Comparison of ENCODE assay signal across 11 cellular contexts in genomic region chr17:73293480-73293911, GRCh38. TPM values are rescaled to one million over a fixed set of nuclear protein-coding genes. Genes with fewer than 3 reads are reported as not detected.
DNase-seq lines count a peak whose midpoint lies in the region; ATAC-seq and TF ChIP-seq lines count a peak whose summit lies in the region.
"Had no signal": no experiment of that assay in that cellular context is flagged by ENCODE, and none has a peak within 500 bp of the region (broad histone marks: within the 10 kb centered on the region; RNA-seq: fewer than 3 reads in every experiment).

No MANE protein-coding gene starts in this region.

- H3K9ac ChIP-seq in adipocyte (ENCODE audit: low read length): peak overlapping the region; percentile 70

- ATAC-seq in Right ventricle myocardium superior (ENCODE audit: poor library complexity): peak; percentile 54
- ATAC-seq in GM21529 (IDR thresholded peaks at IDR 0.05; ENCODE audit: unreplicated experiment): no peak

- no peak for TF ChIP-seq CTCF in prostate gland (IDR thresholded peaks at IDR 0.05)

- H3K4me1 ChIP-seq in adipocyte (ENCODE audit: control insufficient read depth, insufficient read depth, low read length) (peaks cover 60% of the 10 kb centered on the region), prostate gland (replicated peaks) (peaks cover 44% of the 10 kb centered on the region)

- H3K36me3 ChIP-seq in adipocyte (ENCODE audit: control insufficient read depth, insufficient read depth, low read length, severe bottlenecking) (peaks cover 2% of the 10 kb centered on the region), prostate gland (no peaks in the 10 kb centered on the region)

- intact Hi-C loops in Right ventricle myocardium superior (cut with DNase I): loop anchor here (2.0 kb wide), 1 partner anchor 17 kb away; no protein-coding TSS in a partner anchor
- intact Hi-C loops in prostate gland (cut with DNase I): loop anchor here (2.0 kb wide), 1 partner anchor 15 kb away; no protein-coding TSS in a partner anchor

- H3K27me3 ChIP-seq in adipocyte (replicated peaks; ENCODE audit: control insufficient read depth, insufficient read depth, low read length) (no peaks in the 10 kb centered on the region), prostate gland (replicated peaks; ENCODE audit: insufficient read depth) (no peaks in the 10 kb centered on the region)

- peak; percentile 41 for TF ChIP-seq POLR2A in prostate gland (IDR thresholded peaks at IDR 0.05)

- H3K9me3 ChIP-seq in adipocyte (ENCODE audit: control insufficient read depth, low read length) (no peaks in the 10 kb centered on the region), prostate gland (no peaks in the 10 kb centered on the region)
- H3K9me3 ChIP-seq: Caco-2 had no signal

- H3K4me3 ChIP-seq in adipocyte (ENCODE audit: low read length) (no peak overlapping the region), prostate gland (no peak overlapping the region)

- H3K27ac ChIP-seq in prostate gland: peak overlapping the region; percentile 82 to 86

- 23% methylated on average over 9 of the region's 9 CpGs for WGBS in prostate gland

- DNase-seq in Daoy (ENCODE audit: low read depth) (peak; percentile 77), adipocyte (ENCODE audit: low read depth) (peak; percentile 77), Right ventricle myocardium superior (peak; percentile 70), prostate gland (ENCODE audit: low spot score) (peak; percentile 78), SHP77 treated with DMSO at 0.1 percent for 48 hours (lab: John Stamatoyannopoulos, UW) (no peak), DMS 273 (lab: John Stamatoyannopoulos, UW; ENCODE audit: unreplicated experiment) (no peak)
- no peak for DNase-seq in activated CD8-positive, alpha-beta memory T cell treated with anti-CD3 and anti-CD28 coated beads, Interleukin-2, amount 50 U/mL, for 4 hours
- DNase-seq: activated effector memory CD4-positive, alpha-beta T cell treated with Interleukin-2 at 50 U/mL for 16 hours; Caco-2; KG1 had no signal

RNA-seq across cellular contexts. Expression of gene CDC42EP4, which starts 18.3 kb away (rescaled TPM):
- total RNA-seq in Daoy (2014; rRNA removed; shearing (Covaris generic)): 39.7 and 50.5 TPM in 2 replicates
- 53.0 TPM for total RNA-seq in Right ventricle myocardium superior
- 100 to 1,000 TPM; 119 to 186 TPM for total RNA-seq in prostate gland

RNA-seq across cellular contexts. Expression of gene CPSF4L, which starts 31.8 kb away (rescaled TPM):
- not detected in 2 replicates for total RNA-seq in Daoy (2014; rRNA removed; shearing (Covaris generic))
- total RNA-seq in Right ventricle myocardium superior (not detected), prostate gland (not detected)
- total RNA-seq: Caco-2 had no signal

Comparison
In these comparisons a context has a peak if more than half of its experiments do, and no peak if none do; other contexts are left out.
1. DNase-seq: peak in Daoy (single experiment), adipocyte (single experiment), Right ventricle myocardium superior (single experiment) and prostate gland (single experiment); none in activated CD8-positive, alpha-beta memory T cell treated with anti-CD3 and anti-CD28 coated beads, Interleukin-2, amount 50 U/mL, for 4 hours (single experiment), SHP77 treated with DMSO at 0.1 percent for 48 hours (single experiment) and DMS 273 (single experiment).